ENCODE assay signal across 1 cellular context in the genomic region with DNA sequence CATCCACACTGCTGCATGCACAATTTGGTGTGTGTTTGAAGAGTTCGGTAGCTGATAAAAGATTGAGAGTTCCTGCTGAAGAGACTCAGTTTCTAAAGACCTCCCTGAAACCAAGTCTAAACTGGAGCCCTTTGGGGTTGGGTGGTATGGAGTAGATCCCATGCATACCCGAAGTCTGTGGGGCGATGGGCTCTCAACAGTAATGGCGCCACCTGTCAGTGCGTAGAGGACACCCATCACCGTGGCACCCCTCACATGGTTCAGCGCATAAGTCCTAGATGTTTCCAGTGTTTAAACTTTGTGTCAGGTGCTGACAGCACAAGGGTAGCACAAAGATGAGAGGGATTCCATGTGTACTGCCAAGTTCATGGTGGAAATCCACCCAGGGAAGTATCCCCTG.
TF ChIP-seq lines count a peak whose summit lies in the region.

No MANE protein-coding gene starts in this region.

TF ChIP-seq in GM23338, 12 proteins besides CTCF, POLR2A, EP300 and RAD21:
- TF ChIP-seq, protein P1, sequence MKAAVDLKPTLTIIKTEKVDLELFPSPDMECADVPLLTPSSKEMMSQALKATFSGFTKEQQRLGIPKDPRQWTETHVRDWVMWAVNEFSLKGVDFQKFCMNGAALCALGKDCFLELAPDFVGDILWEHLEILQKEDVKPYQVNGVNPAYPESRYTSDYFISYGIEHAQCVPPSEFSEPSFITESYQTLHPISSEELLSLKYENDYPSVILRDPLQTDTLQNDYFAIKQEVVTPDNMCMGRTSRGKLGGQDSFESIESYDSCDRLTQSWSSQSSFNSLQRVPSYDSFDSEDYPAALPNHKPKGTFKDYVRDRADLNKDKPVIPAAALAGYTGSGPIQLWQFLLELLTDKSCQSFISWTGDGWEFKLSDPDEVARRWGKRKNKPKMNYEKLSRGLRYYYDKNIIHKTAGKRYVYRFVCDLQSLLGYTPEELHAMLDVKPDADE (IDR thresholded peaks at IDR 0.05), result no peak
